In the genomic region with DNA sequence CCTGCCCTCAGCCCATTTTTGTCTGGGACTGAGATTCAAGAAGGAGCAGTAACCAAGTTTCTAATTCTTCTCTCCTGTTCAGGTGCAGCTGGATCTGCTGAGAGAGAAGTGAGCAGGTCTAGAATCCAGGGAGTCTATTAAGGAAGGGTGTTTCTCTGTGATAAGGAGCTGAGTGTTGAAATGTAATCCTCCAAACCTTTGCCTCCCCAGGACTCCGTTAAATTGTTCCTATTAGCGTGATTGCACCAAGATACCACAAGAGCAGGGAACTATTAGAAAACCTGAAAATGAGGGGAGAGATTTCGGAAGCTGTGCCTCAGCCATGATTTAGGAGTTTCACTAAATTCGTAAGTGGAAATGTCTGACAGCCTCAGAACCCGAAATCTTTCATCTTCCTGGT, we compare ENCODE assay signal across 26 cellular contexts.
A peak's percentile ranks its signal among the peaks of the same experiment; 100 is the strongest.
DNase-seq lines count a peak whose midpoint lies in the region; ATAC-seq, FAIRE-seq and TF ChIP-seq lines count a peak whose summit lies in the region.
"Had no signal": no experiment of that assay in that cellular context is flagged by ENCODE, and none has a peak within 500 bp of the region (broad histone marks: within the 10 kb centered on the region; RNA-seq: fewer than 3 reads in every experiment).

No MANE protein-coding gene starts in this region.

- H3K9me3 ChIP-seq in HEK293 (ENCODE audit: control insufficient read depth, insufficient read depth, low read depth, low read length) (no peaks in the 10 kb centered on the region), K562 (replicated peaks; ENCODE audit: control insufficient read depth, insufficient read depth, low read depth, low read length) (no peaks in the 10 kb centered on the region)
- H3K9me3 ChIP-seq: A549; BE2C; BLaER1 treated with 17β-estradiol and CSF1 and Interleukin-3, amounts not matched to agents 10 nM and 100 nM; HAP-1 had no signal

- ATAC-seq in K562, result no peak
- ATAC-seq: A549, GM12878 had no signal

- TF ChIP-seq RAD21 in K562 (CRISPR knock-in tag; conservative IDR thresholded peaks at IDR 0.05 in 1 of 2, IDR thresholded peaks at IDR 0.05 in 1 of 2), result no peak

- H3K9me1 ChIP-seq in K562 (ENCODE audit: control insufficient read depth, insufficient read depth, low read length), result no peaks in the 10 kb centered on the region

- TF ChIP-seq CTCF in HEK293 (tag by site-specific recombination; IDR thresholded peaks at IDR 0.05) (no peak), K562 (IDR thresholded peaks at IDR 0.05 in 2 of 3, conservative IDR thresholded peaks at IDR 0.05 in 1 of 3; ENCODE audit: insufficient read depth in 2 of 3, low read depth in 1 of 3, low read length in 3 of 3) (no peak), type B pancreatic cell (conservative IDR thresholded peaks at IDR 0.05) (no peak)

- H4K8ac ChIP-seq in mesendoderm (ENCODE audit: low read depth, low read length), result no peak overlapping the region

- H3K27ac Mint-ChIP-seq in type B pancreatic cell, result no peak overlapping the region
- H3K27ac Mint-ChIP-seq: CD14-positive monocyte; CD4-positive, alpha-beta T cell; CD8-positive, alpha-beta memory T cell had no signal

- no peak overlapping the region for H3K4me2 ChIP-seq in K562 (ENCODE audit: insufficient read depth, low read length)
- H3K4me2 ChIP-seq in mesendoderm (ENCODE audit: low read length), result no peak overlapping the region
- H3K4me2 ChIP-seq: A549; BLaER1 treated with 17β-estradiol and CSF1 and Interleukin-3, amounts not matched to agents 10 nM and 100 nM had no signal

- WGBS in K562 (ENCODE audit: insufficient coverage, low coverage, missing lambda C conversion rate), result 0% methylated on average over 5 of the region's 5 CpGs
- WGBS in mesendoderm (ENCODE audit: extremely low coverage, insufficient coverage, low lambda C conversion rate), result no CpG with 5 or more reads among the region's 5 CpGs

- no peak overlapping the region for H3K9ac ChIP-seq in K562 (ENCODE audit: insufficient read depth in 1 of 2, low read depth in 2 of 2, low read length in 2 of 2)
- no peak overlapping the region for H3K9ac ChIP-seq in mesendoderm (ENCODE audit: low read length)
- H3K9ac ChIP-seq: BLaER1 treated with 17β-estradiol and CSF1 and Interleukin-3, amounts not matched to agents 10 nM and 100 nM; GM23248 had no signal

- no peak overlapping the region for H3K18ac ChIP-seq in mesendoderm (ENCODE audit: low read length)

- no peak overlapping the region for H2BK120ac ChIP-seq in mesendoderm (ENCODE audit: low read depth, low read length)

- H3K4ac ChIP-seq in mesendoderm (ENCODE audit: low read depth, low read length), result no peak overlapping the region

- TF ChIP-seq POLR2A in K562 (conservative IDR thresholded peaks at IDR 0.05), result no peak

- H3K4me3 Mint-ChIP-seq in type B pancreatic cell, result peak overlapping the region; percentile 20
- H3K4me3 Mint-ChIP-seq: CD14-positive monocyte; CD4-positive, alpha-beta T cell; CD8-positive, alpha-beta memory T cell had no signal

- H3K4me1 ChIP-seq in HEK293 (ENCODE audit: control insufficient read depth, insufficient read depth, low read length), result peaks cover 23% of the 10 kb centered on the region
- H3K4me1 ChIP-seq in K562 (replicated peaks in 1 of 2; ENCODE audit: control insufficient read depth in 2 of 2, insufficient read depth in 2 of 2, low read length in 2 of 2), result peaks cover 2 to 8% of the 10 kb centered on the region in 2 experiments; a peak in 4 of 5 replicates
- peaks cover 4% of the 10 kb centered on the region for H3K4me1 ChIP-seq in mesendoderm (ENCODE audit: control insufficient read depth, low read depth, low read length)
- H3K4me1 ChIP-seq: A549; BE2C; BLaER1 treated with 17β-estradiol and CSF1 and Interleukin-3, amounts not matched to agents 10 nM and 100 nM; HAP-1 had no signal

- no TSS peak for BruUV-seq in K562 (replicated peaks; lab: Mats Ljungman, UMichigan)

- H3K27ac ChIP-seq in HEK293 (ENCODE audit: extremely low read depth, low read depth, low read length) (no peak overlapping the region), K562 (ENCODE audit: extremely low read depth, low read depth, low read length) (no peak overlapping the region), mesendoderm (ENCODE audit: low read depth, low read length) (no peak overlapping the region)
- H3K27ac ChIP-seq: A549; BLaER1 treated with 17β-estradiol and CSF1 and Interleukin-3, amounts not matched to agents 10 nM and 100 nM; GM23248 had no signal

- intact Hi-C loops in K562 (cut with micrococcal nuclease), result no loop called here

- H4K5ac ChIP-seq in mesendoderm (ENCODE audit: low read length), result no peak overlapping the region

- no peaks in the 10 kb centered on the region for H3K79me1 ChIP-seq in mesendoderm (ENCODE audit: low read length)

- H2BK5ac ChIP-seq in mesendoderm (ENCODE audit: low read length), result no peak overlapping the region

- no peaks in the 10 kb centered on the region for H3K9me3 Mint-ChIP-seq in type B pancreatic cell
- H3K9me3 Mint-ChIP-seq: CD4-positive, alpha-beta T cell had no signal

- H2BK15ac ChIP-seq in mesendoderm (replicated peaks; ENCODE audit: low read depth), result no peak overlapping the region

- H3K36me3 ChIP-seq in HEK293 (ENCODE audit: control insufficient read depth in 2 of 2, insufficient read depth in 1 of 2, low read length in 2 of 2) (no peaks in the 10 kb centered on the region), K562 (ENCODE audit: control insufficient read depth, insufficient read depth, low read length) (no peaks in the 10 kb centered on the region), mesendoderm (ENCODE audit: control insufficient read depth, insufficient read depth, low read length) (no peaks in the 10 kb centered on the region)
- H3K36me3 ChIP-seq: BE2C; BLaER1 treated with 17β-estradiol and CSF1 and Interleukin-3, amounts not matched to agents 10 nM and 100 nM; HAP-1 had no signal

- H3K36me3 Mint-ChIP-seq in type B pancreatic cell, result no peaks in the 10 kb centered on the region
- H3K36me3 Mint-ChIP-seq: CD14-positive monocyte; CD8-positive, alpha-beta memory T cell had no signal

- POLR2A ChIA-PET in HEK293 (lab: Yijun Ruan, JAX), result no interaction called here
- POLR2A ChIA-PET in K562 (lab: Yijun Ruan, JAX), result interaction anchor here (1.0 kb wide), 1 partner anchor 19 kb away, joined by 3 read pairs; no protein-coding TSS in a partner anchor

- no peak for FAIRE-seq in K562 (lab: Jason Lieb, UNC)
- FAIRE-seq: A549, D721Med, GM12878, GM19239, H54 had no signal

- peaks cover 5% of the 10 kb centered on the region for H3K27me3 Mint-ChIP-seq in type B pancreatic cell

- H3K27me3 ChIP-seq in K562 (ENCODE audit: control insufficient read depth in 2 of 2, insufficient read depth in 2 of 2, low read length in 2 of 2) (peaks cover 0 to 5% of the 10 kb centered on the region in 2 experiments; a peak in 1 of 5 replicates), mesendoderm (ENCODE audit: insufficient read depth, low read length, poor library complexity) (no peaks in the 10 kb centered on the region)
- H3K27me3 ChIP-seq: BE2C; BLaER1 treated with 17β-estradiol and CSF1 and Interleukin-3, amounts not matched to agents 10 nM and 100 nM had no signal

- peak in 2 of 4 experiments; percentile 2 to 6 for DNase-seq in K562 (ENCODE audit: extremely low read depth in 1 of 4, low spot score in 3 of 4)
- peak; percentile 50 for DNase-seq in mesendoderm
- DNase-seq in type B pancreatic cell (ENCODE audit: extremely low spot score, unreplicated experiment), result no peak
- no peak for DNase-seq in activated CD8-positive, alpha-beta memory T cell treated with anti-CD3 and anti-CD28 coated beads for 24 hours
- DNase-seq in iPS-NIHi7 (ENCODE audit: extremely low spot score), result no peak
- DNase-seq in ureter (ENCODE audit: low spot score), result no peak
- DNase-seq: 8988T; ACHN; AML-193; BE2C; CD4-positive, alpha-beta T cell; CD8-positive, alpha-beta memory T cell; DMS 273 treated with DMSO at 0.1 percent for 48 hours; DMS79; EL; GDM1; GM23248 had no signal

- CTCF ChIA-PET in HEK293 (lab: Yijun Ruan, JAX) (interaction anchor here (1.3 kb wide), 1 partner anchor 62 kb away, joined by 3 read pairs; no protein-coding TSS in a partner anchor), K562 (lab: Yijun Ruan, JAX; ENCODE audit: low intra/inter-chr PET ratio) (no interaction called here)

- no peak for TF ChIP-seq EP300 in K562 (IDR thresholded peaks at IDR 0.05; ENCODE audit: low read length)

- peaks cover 33% of the 10 kb centered on the region for H3K4me1 Mint-ChIP-seq in type B pancreatic cell (ENCODE audit: unreplicated experiment)
- H3K4me1 Mint-ChIP-seq: CD14-positive monocyte; CD8-positive, alpha-beta memory T cell had no signal

- H2AK5ac ChIP-seq in mesendoderm (ENCODE audit: low read length), result no peak overlapping the region

- H3K23ac ChIP-seq in mesendoderm (ENCODE audit: low read length), result no peak overlapping the region

- H3K79me2 ChIP-seq in K562 (ENCODE audit: control insufficient read depth, insufficient read depth, low read length) (no peaks in the 10 kb centered on the region), mesendoderm (ENCODE audit: control insufficient read depth, insufficient read depth, low read length) (no peaks in the 10 kb centered on the region)

- H3K56ac ChIP-seq in mesendoderm (ENCODE audit: low read length), result no peak overlapping the region

- H2AFZ ChIP-seq in K562 (ENCODE audit: low read depth, low read length), result no peak overlapping the region
- H2AFZ ChIP-seq: GM23248 had no signal

- no peak overlapping the region for H3K4me3 ChIP-seq in HEK293 (ENCODE audit: low read depth, low read length)
- no peak overlapping the region for H3K4me3 ChIP-seq in K562
- H3K4me3 ChIP-seq in mesendoderm (ENCODE audit: low read length), result no peak overlapping the region
- H3K4me3 ChIP-seq: A549; BLaER1 treated with 17β-estradiol and CSF1 and Interleukin-3, amounts not matched to agents 10 nM and 100 nM; GM12878; GM23248; HAP-1 had no signal

- no peaks in the 10 kb centered on the region; the same call in 1 of the 2 replicates for H4K20me1 ChIP-seq in K562 (replicated peaks; ENCODE audit: control insufficient read depth, insufficient read depth, low read length)
- H4K20me1 ChIP-seq: BLaER1 treated with 17β-estradiol and CSF1 and Interleukin-3, amounts not matched to agents 10 nM and 100 nM had no signal

- in situ Hi-C loops in K562 (cut with MboI), result no loop called here

TF ChIP-seq in HEK293, 187 proteins besides CTCF, POLR2A, EP300 and RAD21 (continues in another document):
- TF ChIP-seq, protein P1, sequence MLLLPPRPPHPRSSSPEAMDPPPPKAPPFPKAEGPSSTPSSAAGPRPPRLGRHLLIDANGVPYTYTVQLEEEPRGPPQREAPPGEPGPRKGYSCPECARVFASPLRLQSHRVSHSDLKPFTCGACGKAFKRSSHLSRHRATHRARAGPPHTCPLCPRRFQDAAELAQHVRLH (tag by site-specific recombination; IDR thresholded peaks at IDR 0.05), result no peak

TF ChIP-seq in K562, 482 proteins besides CTCF, POLR2A, EP300 and RAD21 (continues in another document):
- TF ChIP-seq MTA2 (IDR thresholded peaks at IDR 0.05; ENCODE audit: low read depth), result peak; percentile 20; the same call in 1 of the 2 replicates
- TF ChIP-seq TCF3 (CRISPR knock-in tag; IDR thresholded peaks at IDR 0.05), result peak; percentile 55
- peak; percentile 48 for TF ChIP-seq ARID1B (IDR thresholded peaks at IDR 0.05)
- TF ChIP-seq ZNF79 (CRISPR knock-in tag; IDR thresholded peaks at IDR 0.05; ENCODE audit: low read depth), result no peak
- no peak for TF ChIP-seq KHSRP (IDR thresholded peaks at IDR 0.05)
- peak in 1 of 2 experiments; percentile 41; a peak in 1 of 4 replicates for TF ChIP-seq RCOR1 (IDR thresholded peaks at IDR 0.05; ENCODE audit: borderline replicate concordance in 1 of 2, low read depth in 2 of 2, low read length in 2 of 2)
